In genomic region chr2:33598472-33599174, GRCh38 we compare ENCODE assay signal across 8 cellular contexts. TPM values are rescaled to one million over a fixed set of nuclear protein-coding genes. Genes with fewer than 3 reads are reported as not detected.
DNase-seq lines count a peak whose midpoint lies in the region; ATAC-seq and TF ChIP-seq lines count a peak whose summit lies in the region.

No MANE protein-coding gene starts in this region.

- H2BK20ac ChIP-seq in IMR-90 (ENCODE audit: low read depth, low read length), result no peak overlapping the region; the same call in 1 of the 2 replicates

- H2BK5ac ChIP-seq in IMR-90 (ENCODE audit: low read depth, low read length, poor library complexity, severe bottlenecking), result peak overlapping the region; percentile 53

- H2BK15ac ChIP-seq in IMR-90 (ENCODE audit: low read depth, low read length), result no peak overlapping the region

- TF ChIP-seq CTCF in IMR-90 (conservative IDR thresholded peaks at IDR 0.05; ENCODE audit: low read depth, low read length) (no peak), WERI-Rb-1 (IDR thresholded peaks at IDR 0.05; ENCODE audit: low read depth, low read length) (no peak), coronary artery (IDR thresholded peaks at IDR 0.05) (no peak), lower leg skin (IDR thresholded peaks at IDR 0.05) (no peak)

- peak overlapping the region; percentile 71 for H4K91ac ChIP-seq in IMR-90 (ENCODE audit: insufficient read depth, low read depth, low read length)

- TF ChIP-seq POLR2A in IMR-90 (IDR thresholded peaks at IDR 0.05; ENCODE audit: low read depth, low read length) (no peak), lower leg skin (IDR thresholded peaks at IDR 0.05) (no peak)

- dilution Hi-C loops in IMR-90 (cut with HindIII; ENCODE audit: low sequenced_read_pairs, unreplicated experiment), result no loop called here

- H4K20me1 ChIP-seq in IMR-90 (ENCODE audit: insufficient read depth, low read length), result peaks cover 7% of the 10 kb centered on the region; the same call in 1 of the 2 replicates

- H2AFZ ChIP-seq in IMR-90 (replicated peaks; ENCODE audit: low read length, poor library complexity), result peak overlapping the region; percentile 96

- peak overlapping the region; percentile 17 to 86; a peak in 3 of 4 replicates for H4K8ac ChIP-seq in IMR-90 (ENCODE audit: low read depth in 2 of 2, low read length in 2 of 2)

- H3K14ac ChIP-seq in IMR-90 (replicated peaks; ENCODE audit: low read depth, low read length), result peak overlapping the region; percentile 92

- BruUV-seq in IMR-90 (replicated peaks; lab: Mats Ljungman, UMichigan), result TSS peak; percentile 60

- H3K27me3 ChIP-seq in IMR-90 (ENCODE audit: control insufficient read depth, insufficient read depth, low read length) (no peaks in the 10 kb centered on the region), WERI-Rb-1 (ENCODE audit: insufficient read depth, low read depth, severe bottlenecking) (no peaks in the 10 kb centered on the region)

- H2BK120ac ChIP-seq in IMR-90 (ENCODE audit: low read depth, low read length), result peak overlapping the region; percentile 20; the same call in 1 of the 2 replicates

- 0% methylated on average over 13 of the region's 27 CpGs; no CpG with 5 or more reads in 1 of the 2 experiments for WGBS in IMR-90 (ENCODE audit: extremely low coverage in 2 of 2, insufficient read length in 1 of 2), 2 experiments
- WGBS in lower leg skin, 2 donors, result 0 to 1% methylated on average over 26 to 27 of the region's 27 CpGs

- POLR2A ChIA-PET in IMR-90 (lab: Charles Lee; ENCODE audit: unreplicated experiment), result no interaction called here

- H3K4ac ChIP-seq in IMR-90 (ENCODE audit: low read depth, low read length), result peak overlapping the region; percentile 91

- H3K79me1 ChIP-seq in IMR-90 (ENCODE audit: low read depth in 1 of 2, low read length in 2 of 2), result peaks cover 9 to 36% of the 10 kb centered on the region in 2 experiments

- peak overlapping the region; percentile 32; the same call in 1 of the 2 replicates for H4K5ac ChIP-seq in IMR-90 (ENCODE audit: low read depth, low read length)

- no peak overlapping the region for H3K18ac ChIP-seq in IMR-90 (ENCODE audit: low read depth, low read length)

- H3K4me1 ChIP-seq in IMR-90 (ENCODE audit: control insufficient read depth, insufficient read depth, low read length), result peaks cover 6% of the 10 kb centered on the region

- H3K9me1 ChIP-seq in IMR-90 (ENCODE audit: insufficient read depth, low read length), result peaks cover 6% of the 10 kb centered on the region; the same call in 1 of the 2 replicates

- H2AK5ac ChIP-seq in IMR-90 (ENCODE audit: low read depth, low read length), result peak overlapping the region; percentile 39

- H3K56ac ChIP-seq in IMR-90 (ENCODE audit: extremely low read depth, insufficient read depth, low read length), result peak overlapping the region; percentile 71

- H3K23ac ChIP-seq in IMR-90 (ENCODE audit: low read depth, low read length), result peak overlapping the region; percentile 92

- CTCF ChIA-PET in IMR-90 (lab: Yijun Ruan, JAX), result no interaction called here

- peak overlapping the region; percentile 62 for H3K9ac ChIP-seq in IMR-90 (ENCODE audit: low read depth, low read length)

- ATAC-seq in GM21723 (IDR thresholded peaks at IDR 0.05; ENCODE audit: unreplicated experiment) (peak; percentile 54), IMR-90 (ENCODE audit: low read depth) (peak; percentile 18)

- H3K4me3 ChIP-seq in GM08714 (ENCODE audit: low read length), result peak overlapping the region; percentile 71
- H3K4me3 ChIP-seq in IMR-90 (ENCODE audit: insufficient read depth, low read depth, low read length), result peak overlapping the region; percentile 66
- peak overlapping the region; percentile 77 for H3K4me3 ChIP-seq in WERI-Rb-1 (ENCODE audit: low read depth, low read length)
- H3K4me3 ChIP-seq in coronary artery, result peak overlapping the region; percentile 96
- peak overlapping the region; percentile 78 for H3K4me3 ChIP-seq in lower leg skin (ENCODE audit: low read depth, poor library complexity, severe bottlenecking)

- peak overlapping the region; percentile 92 for H3K4me2 ChIP-seq in IMR-90 (ENCODE audit: low read depth, low read length)

- no peak for TF ChIP-seq RAD21 in IMR-90 (IDR thresholded peaks at IDR 0.05; ENCODE audit: low read length)

- in situ Hi-C loops in IMR-90 (cut with MboI; ENCODE audit: low sequenced_read_pairs), result no loop called here

- H3K27ac ChIP-seq in IMR-90 (ENCODE audit: insufficient read depth, low read length) (peak overlapping the region; percentile 60), WERI-Rb-1 (peak overlapping the region; percentile 76), coronary artery (peak overlapping the region; percentile 89 to 96)

- H3K9me3 ChIP-seq in IMR-90 (ENCODE audit: control insufficient read depth, insufficient read depth, low read length), result no peaks in the 10 kb centered on the region
- no peaks in the 10 kb centered on the region for H3K9me3 ChIP-seq in WERI-Rb-1 (ENCODE audit: severe bottlenecking)

- H2AK9ac ChIP-seq in IMR-90 (replicated peaks; ENCODE audit: low read depth, low read length, poor library complexity), result peak overlapping the region; percentile 98

- H3K36me3 ChIP-seq in IMR-90 (ENCODE audit: control insufficient read depth, insufficient read depth, low read length) (peaks cover 8% of the 10 kb centered on the region), WERI-Rb-1 (peaks cover 10% of the 10 kb centered on the region)

- intact Hi-C loops in IMR-90 (cut with micrococcal nuclease), result no loop called here
- intact Hi-C loops in lower leg skin (cut with DNase I; ENCODE audit: low total_unique reads), result no loop called here

- DNase-seq in IMR-90 (peak; percentile 56), WERI-Rb-1 (peak; percentile 51), coronary artery (ENCODE audit: low spot score) (no peak), lower leg skin (ENCODE audit: low spot score in 2 of 2) (peak in 1 of 2 donors; percentile 22), mesenteric fat pad (ENCODE audit: low spot score) (no peak)
- DNase-seq in stimulated activated CD8-positive, alpha-beta memory T cell treated with anti-CD3 and anti-CD28 coated beads, Interleukin-4, amount 100 ng/mL, for 24 hours (ENCODE audit: low read depth), result peak; percentile 8

TF ChIP-seq in IMR-90, 13 proteins besides CTCF, POLR2A, EP300 and RAD21:
- TF ChIP-seq BHLHE40 (IDR thresholded peaks at IDR 0.05; ENCODE audit: low read depth, low read length) (no peak), MXI1 (IDR thresholded peaks at IDR 0.05; ENCODE audit: borderline replicate concordance, low read depth, low read length) (peak; percentile 36; the same call in 1 of the 2 replicates)

RNA-seq across cellular contexts. Expression of gene FAM98A, which starts 0.5 kb away (rescaled TPM):
- total RNA-seq in IMR-90 (2012; rRNA removed) (101 and 131 TPM in 2 replicates), lower leg skin (10 to 100 TPM; 21.2 to 50.5 (median 26.3) TPM), mesenteric fat pad (72.2 TPM)
- 113 and 236 TPM in 2 replicates for polyA plus RNA-seq in IMR-90 (2012; rRNA removed)
- 27.5 and 118 TPM in 2 replicates for polyA plus RNA-seq in IMR-90 (2012; cell fraction: cytosol; rRNA removed)
- polyA plus RNA-seq in IMR-90 (2012; cell fraction: nucleus; rRNA removed; ENCODE audit: low replicate concordance), result 15.9 and 60.5 TPM in 2 replicates

Comparison
In these comparisons a context has a peak if more than half of its experiments do, and no peak if none do; other contexts are left out.
1. DNase-seq: peak in IMR-90 (single experiment), WERI-Rb-1 (single experiment) and stimulated activated CD8-positive, alpha-beta memory T cell treated with anti-CD3 and anti-CD28 coated beads, Interleukin-4, amount 100 ng/mL, for 24 hours (single experiment); none in coronary artery (single experiment) and mesenteric fat pad (single experiment).
2. Peak in every context shown above with its lines, with median percentiles within 50 percentile points of each other: H3K4me3 ChIP-seq and H3K27ac ChIP-seq.